ENCODE assay signal across 9 cellular contexts in genomic region chr14:35140718-35141581, GRCh38. TPM values are rescaled to one million over a fixed set of nuclear protein-coding genes. Genes with fewer than 3 reads are reported as not detected.
A peak's percentile ranks its signal among the peaks of the same experiment; 100 is the strongest.
DNase-seq lines count a peak whose midpoint lies in the region; ATAC-seq and TF ChIP-seq lines count a peak whose summit lies in the region.
"Had no signal": no experiment of that assay in that cellular context is flagged by ENCODE, and none has a peak within 500 bp of the region (broad histone marks: within the 10 kb centered on the region; RNA-seq: fewer than 3 reads in every experiment).

No MANE protein-coding gene starts in this region.

- no peak for ATAC-seq in HG02970 (IDR thresholded peaks at IDR 0.05; ENCODE audit: low FRiP score, unreplicated experiment)

- no peaks in the 10 kb centered on the region for H3K9me3 Mint-ChIP-seq in MCF 10A (ENCODE audit: unreplicated experiment)
- H3K9me3 Mint-ChIP-seq: activated naive CD8-positive, alpha-beta T cell treated with anti-CD3 and anti-CD28 coated beads for 36 hours had no signal

- 94 to 95% methylated on average over 2 of the region's 2 CpGs for WGBS in esophagus squamous epithelium, 2 donors
- 90 to 96% methylated on average over 2 of the region's 2 CpGs for WGBS in transverse colon (ENCODE audit: low coverage in 1 of 2), 2 donors

- in situ Hi-C loops in transverse colon (cut with MboI; ENCODE audit: low pct_ligation_motif_present in 1 of 4, low pct_unique_long_range_greater_than_20kb in 1 of 4, low sequenced_read_pairs in 3 of 4), result loop anchor here in 2 of 4 donors (5.0 to 25.0 kb wide), 2 partner anchors 271 to 671 kb away; partner anchors contain the start of gene RALGAPA1 (in 1 of the 2)

- H3K27ac ChIP-seq in breast epithelium, result no peak overlapping the region
- no peak overlapping the region for H3K27ac ChIP-seq in esophagus squamous epithelium
- no peak overlapping the region for H3K27ac ChIP-seq in transverse colon

- no peaks in the 10 kb centered on the region for H3K36me3 ChIP-seq in breast epithelium
- H3K36me3 ChIP-seq in esophagus squamous epithelium, result peaks cover 0 to 72% (median 3%) of the 10 kb centered on the region in 3 donors
- no peaks in the 10 kb centered on the region for H3K36me3 ChIP-seq in transverse colon

- intact Hi-C loops in MCF 10A (cut with micrococcal nuclease) (loop anchor here (1.0 to 5.0 kb wide), 4 partner anchors 74 to 272 kb away; no protein-coding TSS in a partner anchor), breast epithelium (cut with DNase I; ENCODE audit: low total_unique reads) (loop anchor here (2.0 kb wide), 1 partner anchor 270 kb away; no protein-coding TSS in a partner anchor), esophagus squamous epithelium (cut with DNase I) (loop anchor here (5.0 kb wide), 1 partner anchor 271 kb away; no protein-coding TSS in a partner anchor), transverse colon (cut with DNase I; ENCODE audit: low total_unique reads) (no loop called here)

- H3K27me3 ChIP-seq in breast epithelium, result no peaks in the 10 kb centered on the region
- H3K27me3 ChIP-seq in esophagus squamous epithelium, result no peaks in the 10 kb centered on the region
- no peaks in the 10 kb centered on the region for H3K27me3 ChIP-seq in transverse colon

- H3K4me3 Mint-ChIP-seq in MCF 10A (ENCODE audit: unreplicated experiment), result no peak overlapping the region
- H3K4me3 Mint-ChIP-seq: activated naive CD8-positive, alpha-beta T cell treated with anti-CD3 and anti-CD28 coated beads for 36 hours had no signal

- no peak for TF ChIP-seq EP300 in transverse colon (IDR thresholded peaks at IDR 0.05; ENCODE audit: low read depth)

- no TSS peak for BruUV-seq in MCF 10A (replicated peaks; lab: Mats Ljungman, UMichigan)

- H3K27me3 Mint-ChIP-seq in MCF 10A (ENCODE audit: insufficient read depth, unreplicated experiment), result no peaks in the 10 kb centered on the region
- H3K27me3 Mint-ChIP-seq: activated naive CD8-positive, alpha-beta T cell treated with anti-CD3 and anti-CD28 coated beads for 36 hours had no signal

- H3K36me3 Mint-ChIP-seq in MCF 10A (ENCODE audit: insufficient read depth, unreplicated experiment), result peaks cover 27% of the 10 kb centered on the region

- peaks cover 4% of the 10 kb centered on the region for H3K4me1 Mint-ChIP-seq in MCF 10A (ENCODE audit: insufficient read depth, unreplicated experiment)

- no peaks in the 10 kb centered on the region for H3K4me1 ChIP-seq in breast epithelium
- no peaks in the 10 kb centered on the region for H3K4me1 ChIP-seq in esophagus squamous epithelium
- H3K4me1 ChIP-seq in transverse colon, result no peaks in the 10 kb centered on the region

- POLR2A ChIA-PET in MCF 10A (lab: Yijun Ruan, JAX), result interaction anchor here (0.8 to 2.4 kb wide), 6 partner anchors 17 to 270 kb away, joined by 3 to 10 read pairs (median 4); partner anchors contain the start of genes NFKBIA, PPP2R3C and PSMA6

- H3K27ac Mint-ChIP-seq in MCF 10A (ENCODE audit: low read depth, unreplicated experiment), result no peak overlapping the region
- H3K27ac Mint-ChIP-seq: activated naive CD8-positive, alpha-beta T cell treated with anti-CD3 and anti-CD28 coated beads for 36 hours had no signal

- TF ChIP-seq CTCF in MCF 10A (IDR thresholded peaks at IDR 0.05; ENCODE audit: unreplicated experiment) (peak; percentile 19), breast epithelium (IDR thresholded peaks at IDR 0.05) (peak in 1 of 3 donors; percentile 36), esophagus squamous epithelium (IDR thresholded peaks at IDR 0.05) (peak in 4 of 6 experiments; percentile 38 to 72 (median 54)), transverse colon (IDR thresholded peaks at IDR 0.05) (peak; percentile 34 to 63 (median 44))

- H3K9me3 ChIP-seq in breast epithelium, result no peaks in the 10 kb centered on the region
- H3K9me3 ChIP-seq in esophagus squamous epithelium, result no peaks in the 10 kb centered on the region
- H3K9me3 ChIP-seq in transverse colon, result no peaks in the 10 kb centered on the region

- DNase-seq in MCF 10A (ENCODE audit: unreplicated experiment), result no peak
- DNase-seq in breast epithelium (ENCODE audit: low spot score in 2 of 2), result no peak
- peak; percentile 30 for DNase-seq in NCI-H446 treated with DMSO at 0.1 percent for 48 hours (lab: John Stamatoyannopoulos, UW)
- DNase-seq in esophagus squamous epithelium (lab: John Stamatoyannopoulos, UW), result no peak
- DNase-seq in transverse colon, result no peak
- DNase-seq in NCI-H226, result no peak
- DNase-seq in ecto neural progenitor cell (ENCODE audit: low spot score), result no peak
- DNase-seq: activated naive CD8-positive, alpha-beta T cell treated with anti-CD3 and anti-CD28 coated beads for 36 hours had no signal

- no peak for TF ChIP-seq POLR2A in breast epithelium (IDR thresholded peaks at IDR 0.05)
- no peak for TF ChIP-seq POLR2A in esophagus squamous epithelium (IDR thresholded peaks at IDR 0.05)
- no peak for TF ChIP-seq POLR2A in transverse colon (IDR thresholded peaks at IDR 0.05)

- H3K4me3 ChIP-seq in breast epithelium (no peak overlapping the region), esophagus squamous epithelium (no peak overlapping the region), transverse colon (no peak overlapping the region)

- CTCF ChIA-PET in MCF 10A (lab: Yijun Ruan, JAX), result interaction anchor here (0.6 to 5.1 kb wide), 19 partner anchors 9 to 548 kb away, joined by 3 to 92 read pairs (median 4); partner anchors contain the start of gene NFKBIA

RNA-seq across cellular contexts. Expression of gene PRORP, which starts 18.6 kb away (rescaled TPM):
- total RNA-seq in MCF 10A (2022), result 27.9 and 30.5 TPM in 2 replicates
- total RNA-seq in breast epithelium, result 10 to 100 TPM; 12.0 to 41.6 (median 25.2) TPM
- 10 to 100 TPM; 22.6 to 40.5 (median 28.9) TPM for total RNA-seq in esophagus squamous epithelium
- total RNA-seq in transverse colon, result 10 to 100 TPM; 23.2 to 46.0 (median 32.2) TPM

RNA-seq across cellular contexts. Expression of gene PPP2R3C, which starts 19.2 kb away (rescaled TPM):
- total RNA-seq in MCF 10A (2022), result 16.9 and 21.6 TPM in 2 replicates
- 10 to 100 TPM; 28.2 to 32.1 (median 28.6) TPM for total RNA-seq in breast epithelium
- total RNA-seq in esophagus squamous epithelium, result 10 to 100 TPM in 3 of 4 donors, 1 to 10 TPM in 1; 7.1 to 23.9 (median 13.5) TPM
- 10 to 100 TPM; 13.5 to 26.5 (median 19.1) TPM for total RNA-seq in transverse colon
